Comparison of ENCODE assay signal across 9 cellular contexts in the genomic region with DNA sequence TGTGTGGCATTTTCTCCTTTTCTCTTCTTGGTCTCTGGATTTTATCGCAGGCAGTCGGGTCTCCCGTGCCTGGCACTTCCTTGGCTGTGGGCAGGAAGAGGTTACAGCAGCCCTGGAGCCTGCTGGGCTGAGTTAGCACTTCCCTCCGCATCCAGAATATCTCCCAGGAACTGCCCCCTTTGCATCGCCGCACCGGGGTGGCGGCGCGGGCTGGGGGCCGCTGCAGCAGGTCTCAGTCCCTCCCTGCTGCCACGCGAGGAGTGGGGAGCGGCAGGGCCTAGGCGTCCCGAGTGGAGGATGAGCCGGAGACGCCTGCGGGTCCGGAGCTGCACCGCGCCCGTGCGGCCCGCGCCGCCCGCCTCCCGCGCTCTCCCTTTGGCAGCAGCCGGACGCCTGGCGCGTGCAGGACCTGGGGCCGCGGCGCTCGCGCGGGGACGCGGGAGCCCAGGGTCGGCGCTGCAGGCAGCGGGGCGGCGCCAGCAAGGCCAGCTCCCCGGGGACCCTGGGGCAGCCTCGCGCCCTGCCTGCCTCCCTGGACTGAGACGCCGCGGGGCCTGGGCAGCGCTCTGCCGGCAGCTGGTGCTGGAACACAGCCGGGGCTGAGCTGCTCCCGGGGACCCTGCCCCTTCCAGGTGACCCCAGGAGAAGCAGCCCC.
DNase-seq lines count a peak whose midpoint lies in the region; ATAC-seq, FAIRE-seq and TF ChIP-seq lines count a peak whose summit lies in the region.
"Had no signal": no experiment of that assay in that cellular context is flagged by ENCODE, and none has a peak within 500 bp of the region (broad histone marks: within the 10 kb centered on the region; RNA-seq: fewer than 3 reads in every experiment).

No MANE protein-coding gene starts in this region.

- H3K27ac Mint-ChIP-seq in CD8-positive, alpha-beta T cell = no peak overlapping the region
- no peak overlapping the region for H3K27ac Mint-ChIP-seq in effector memory CD8-positive, alpha-beta T cell

- H4K5ac ChIP-seq in H1 (ENCODE audit: insufficient read length, low read depth, low read length) = no peak overlapping the region

- H3K27me3 ChIP-seq in H1 (replicated peaks in 1 of 4; ENCODE audit: control insufficient read depth in 3 of 4, extremely low read depth in 1 of 4, insufficient read depth in 3 of 4, low read length in 3 of 4) (peaks cover 31 to 57% (median 36%) of the 10 kb centered on the region in 4 experiments), vagina (no peaks in the 10 kb centered on the region)
- peaks cover 21% of the 10 kb centered on the region for H3K27me3 ChIP-seq in CD8-positive, alpha-beta T cell (ENCODE audit: insufficient read depth, low read length)

- no peaks in the 10 kb centered on the region for H3K9me3 ChIP-seq in H1 (ENCODE audit: insufficient read depth in 2 of 2, low read depth in 1 of 2, low read length in 1 of 2)
- H3K9me3 ChIP-seq in mucosa of descending colon = no peaks in the 10 kb centered on the region
- no peaks in the 10 kb centered on the region for H3K9me3 ChIP-seq in vagina
- no peaks in the 10 kb centered on the region for H3K9me3 ChIP-seq in CD8-positive, alpha-beta T cell (ENCODE audit: low read length)

- H4K91ac ChIP-seq in H1 (replicated peaks; ENCODE audit: insufficient read length, low read length) = no peak overlapping the region

- CTCF ChIA-PET in H1 (lab: Charles Lee; ENCODE audit: partially characterized antibody) = no interaction called here
- CTCF ChIA-PET in CD8-positive, alpha-beta T cell (lab: Charles Lee) = no interaction called here

- no peak overlapping the region for H3K4me3 Mint-ChIP-seq in CD8-positive, alpha-beta T cell
- H3K4me3 Mint-ChIP-seq in effector memory CD8-positive, alpha-beta T cell = no peak overlapping the region

- H3K23ac ChIP-seq in H1 (ENCODE audit: insufficient read length) = no peak overlapping the region

- H3K27ac ChIP-seq in H1 (ENCODE audit: low read depth, low read length) (no peak overlapping the region), vagina (peak overlapping the region; percentile 55)
- H3K27ac ChIP-seq in CD8-positive, alpha-beta T cell (ENCODE audit: low read depth, low read length) = no peak overlapping the region
- H3K27ac ChIP-seq: epithelial cell of prostate had no signal

- no peaks in the 10 kb centered on the region for H3K79me1 ChIP-seq in H1 (ENCODE audit: low read depth, low read length)

- H3K4me3 ChIP-seq in H1 (ENCODE audit: extremely low read depth in 1 of 4, insufficient read depth in 2 of 4, low read depth in 3 of 4, low read length in 4 of 4) (peak overlapping the region; percentile 46 to 78 (median 54)), mucosa of descending colon (peak overlapping the region; percentile 26), vagina (peak overlapping the region; percentile 42 to 53)
- H3K4me3 ChIP-seq in CD8-positive, alpha-beta T cell (ENCODE audit: low read depth, low read length) = no peak overlapping the region

- H2BK120ac ChIP-seq in H1 (replicated peaks; ENCODE audit: low read depth, low read length) = no peak overlapping the region

- TF ChIP-seq POLR2A in H1 (IDR thresholded peaks at IDR 0.05; ENCODE audit: control extremely low read depth in 1 of 2, low read depth in 2 of 2, low read length in 2 of 2) (no peak), vagina (IDR thresholded peaks at IDR 0.05) (no peak)

- H2AK5ac ChIP-seq in H1 (ENCODE audit: low read depth, low read length) = no peak overlapping the region

- no peak overlapping the region for H2BK12ac ChIP-seq in H1 (ENCODE audit: low read depth, low read length)

- peaks cover 0 to 2% of the 10 kb centered on the region in 2 experiments for H4K20me1 ChIP-seq in H1 (replicated peaks in 1 of 2; ENCODE audit: control insufficient read depth in 1 of 2, insufficient read depth in 2 of 2, low read length in 2 of 2)

- peaks cover 0 to 3% (median 0%) of the 10 kb centered on the region in 4 experiments; a peak in 1 of 8 replicates for H3K36me3 ChIP-seq in H1 (ENCODE audit: control insufficient read depth in 2 of 4, insufficient read depth in 4 of 4, low read length in 3 of 4)
- no peaks in the 10 kb centered on the region for H3K36me3 ChIP-seq in mucosa of descending colon (ENCODE audit: low read depth)
- H3K36me3 ChIP-seq in vagina = no peaks in the 10 kb centered on the region
- H3K36me3 ChIP-seq in CD8-positive, alpha-beta T cell (ENCODE audit: insufficient read depth, low read length) = no peaks in the 10 kb centered on the region

- no peak overlapping the region for H2BK5ac ChIP-seq in H1 (ENCODE audit: low read depth, low read length)

- TF ChIP-seq EP300 in H1 (IDR thresholded peaks at IDR 0.05; ENCODE audit: borderline replicate concordance in 1 of 2, low read depth in 2 of 2, low read length in 2 of 2) = no peak

- 2% methylated on average over 37 of the region's 57 CpGs; no CpG with 5 or more reads in 1 of the 2 experiments for WGBS in H1 (ENCODE audit: extremely low coverage in 1 of 2, insufficient coverage in 1 of 2, insufficient read length in 1 of 2, insufficient replicate concordance in 2 of 2, low coverage in 1 of 2, low lambda C conversion rate in 2 of 2, missing lambda C conversion rate in 1 of 2), 2 experiments

- H3K36me3 Mint-ChIP-seq in CD8-positive, alpha-beta T cell = no peaks in the 10 kb centered on the region
- H3K36me3 Mint-ChIP-seq in effector memory CD8-positive, alpha-beta T cell (ENCODE audit: insufficient read depth) = no peaks in the 10 kb centered on the region

- H3K4me1 Mint-ChIP-seq in CD8-positive, alpha-beta T cell (ENCODE audit: low read depth) = peaks cover 5% of the 10 kb centered on the region
- H3K4me1 Mint-ChIP-seq in effector memory CD8-positive, alpha-beta T cell (ENCODE audit: low read depth in 2 of 2) = peaks cover 0 to 4% of the 10 kb centered on the region in 2 donors

- POLR2A ChIA-PET in H1 (lab: Charles Lee; ENCODE audit: partially characterized antibody) = no interaction called here
- POLR2A ChIA-PET in CD8-positive, alpha-beta T cell (lab: Charles Lee) = no interaction called here

- peak overlapping the region; percentile 73 to 87 for H3K4me2 ChIP-seq in H1 (ENCODE audit: insufficient read depth in 1 of 2, low read depth in 2 of 2, low read length in 2 of 2)

- no peak overlapping the region for H3K18ac ChIP-seq in H1 (ENCODE audit: extremely low read depth, low read length)

- peaks cover 10% of the 10 kb centered on the region for H3K23me2 ChIP-seq in H1 (ENCODE audit: low read depth, low read length)

- H4K8ac ChIP-seq in H1 (ENCODE audit: extremely low read depth, insufficient read depth, low read length) = no peak overlapping the region

- H3K79me2 ChIP-seq in H1 (ENCODE audit: control insufficient read depth in 1 of 2, insufficient read depth in 2 of 2, low read length in 2 of 2) = no peaks in the 10 kb centered on the region

- DNase-seq in Right ventricle myocardium inferior (ENCODE audit: missing footprints) (no peak), cardiac septum (ENCODE audit: low spot score) (no peak), H1 (ENCODE audit: low read depth in 1 of 2, low spot score in 2 of 2) (peak in 1 of 2 experiments; percentile 63), mucosa of descending colon (peak; percentile 31 to 56 (median 52)), vagina (ENCODE audit: extremely low spot score in 2 of 2) (peak in 1 of 2 donors; percentile 37)
- DNase-seq in CD8-positive, alpha-beta T cell = no peak
- no peak for DNase-seq in effector memory CD8-positive, alpha-beta T cell

- TF ChIP-seq RAD21 in H1 (IDR thresholded peaks at IDR 0.05 in 1 of 2, conservative IDR thresholded peaks at IDR 0.05 in 1 of 2; ENCODE audit: low read depth in 2 of 2, low read length in 2 of 2) = no peak

- no peak for FAIRE-seq in H1 (lab: Jason Lieb, UNC)

- peak overlapping the region; percentile 32; the same call in 1 of the 2 replicates for H2AFZ ChIP-seq in H1 (ENCODE audit: low read length)

- no peak overlapping the region for H3K56ac ChIP-seq in H1 (replicated peaks; ENCODE audit: insufficient read length, low read depth, low read length)

- TF ChIP-seq CTCF in H1 (IDR thresholded peaks at IDR 0.05; ENCODE audit: control extremely low read depth in 1 of 3, insufficient read depth in 1 of 3, low read depth in 1 of 3, low read length in 3 of 3) = no peak
- no peak for TF ChIP-seq CTCF in mucosa of descending colon (IDR thresholded peaks at IDR 0.05)
- TF ChIP-seq CTCF in vagina (IDR thresholded peaks at IDR 0.05) = no peak
- TF ChIP-seq CTCF in CD8-positive, alpha-beta T cell (IDR thresholded peaks at IDR 0.05) = no peak

- peaks cover 7% of the 10 kb centered on the region for H3K9me3 Mint-ChIP-seq in CD8-positive, alpha-beta T cell
- no peaks in the 10 kb centered on the region for H3K9me3 Mint-ChIP-seq in effector memory CD8-positive, alpha-beta T cell

- H2BK15ac ChIP-seq in H1 (ENCODE audit: low read length) = no peak overlapping the region

- ATAC-seq in Right ventricle myocardium inferior (peak; percentile 66), mucosa of descending colon (peak; percentile 61), GM18873 (IDR thresholded peaks at IDR 0.05; ENCODE audit: low FRiP score, unreplicated experiment) (no peak)
- ATAC-seq in CD8-positive, alpha-beta T cell = no peak
- no peak for ATAC-seq in effector memory CD8-positive, alpha-beta T cell (replicated peaks)

- peaks cover 45% of the 10 kb centered on the region for H3K27me3 Mint-ChIP-seq in CD8-positive, alpha-beta T cell (ENCODE audit: low read depth)
- H3K27me3 Mint-ChIP-seq in effector memory CD8-positive, alpha-beta T cell = peaks cover 27 to 31% of the 10 kb centered on the region in 2 donors

- intact Hi-C loops in Right ventricle myocardium inferior (cut with DNase I) (no loop called here), cardiac septum (cut with DNase I) (no loop called here), mucosa of descending colon (cut with DNase I, micrococcal nuclease) (no loop called here), vagina (cut with DNase I) (no loop called here)
- intact Hi-C loops in CD8-positive, alpha-beta T cell (cut with DNase I, micrococcal nuclease) = no loop called here

- peaks cover 0 to 5% (median 3%) of the 10 kb centered on the region in 4 experiments; a peak in 3 of 7 replicates for H3K4me1 ChIP-seq in H1 (replicated peaks in 1 of 4; ENCODE audit: control insufficient read depth in 3 of 4, insufficient read depth in 4 of 4, low read length in 3 of 4)
- peaks cover 12% of the 10 kb centered on the region for H3K4me1 ChIP-seq in mucosa of descending colon (ENCODE audit: low read depth)
- H3K4me1 ChIP-seq in vagina = no peaks in the 10 kb centered on the region
- H3K4me1 ChIP-seq in CD8-positive, alpha-beta T cell (ENCODE audit: insufficient read depth, low read length) = no peaks in the 10 kb centered on the region

- H3K9ac ChIP-seq in H1 (replicated peaks in 1 of 4; ENCODE audit: extremely low read depth in 1 of 4, low read depth in 3 of 4, low read length in 3 of 4) = peak overlapping the region in 1 of 4 experiments; percentile 39; a peak in 1 of 7 replicates

- H3K4ac ChIP-seq in H1 (replicated peaks; ENCODE audit: insufficient read length, low read depth, low read length) = no peak overlapping the region

- no peak overlapping the region for H2BK20ac ChIP-seq in H1 (ENCODE audit: low read length)

- no peak overlapping the region for H3K14ac ChIP-seq in H1 (ENCODE audit: insufficient read length)

TF ChIP-seq in H1, 55 proteins besides CTCF, POLR2A, EP300 and RAD21 (continues in another document):
- no peak for TF ChIP-seq CBX5 (IDR thresholded peaks at IDR 0.05; ENCODE audit: low read depth, low read length)

Comparison
In these comparisons a context has a peak if more than half of its experiments do, and no peak if none do; other contexts are left out.
1. ATAC-seq: peak in Right ventricle myocardium inferior (single experiment) and mucosa of descending colon (single experiment); none in CD8-positive, alpha-beta T cell (single experiment), effector memory CD8-positive, alpha-beta T cell (single experiment) and GM18873 (single experiment).
2. DNase-seq: peak in mucosa of descending colon (3 of 3); none in Right ventricle myocardium inferior (single experiment), cardiac septum (single experiment), CD8-positive, alpha-beta T cell (0 of 7) and effector memory CD8-positive, alpha-beta T cell (0 of 3).